12 cellular contexts compared by ENCODE assay signal in genomic region chr2:11750917-11751316, GRCh38. TPM values are rescaled to one million over a fixed set of nuclear protein-coding genes. Genes with fewer than 3 reads are reported as not detected.
DNase-seq lines count a peak whose midpoint lies in the region; ATAC-seq and TF ChIP-seq lines count a peak whose summit lies in the region.
"Had no signal": no experiment of that assay in that cellular context is flagged by ENCODE, and none has a peak within 500 bp of the region (broad histone marks: within the 10 kb centered on the region; RNA-seq: fewer than 3 reads in every experiment).

No MANE protein-coding gene starts in this region.

- no peak for TF ChIP-seq POLR2A in esophagus squamous epithelium (IDR thresholded peaks at IDR 0.05)

- no peak overlapping the region for H3K4me3 ChIP-seq in esophagus squamous epithelium
- H3K4me3 ChIP-seq: right atrium auricular region had no signal

- no peak for TF ChIP-seq CTCF in esophagus squamous epithelium (IDR thresholded peaks at IDR 0.05)

- no peaks in the 10 kb centered on the region for H3K36me3 ChIP-seq in esophagus squamous epithelium
- H3K36me3 ChIP-seq: right atrium auricular region had no signal

- peak; percentile 41 for DNase-seq in activated CD4-positive, alpha-beta T cell treated with anti-CD3 and anti-CD28 coated beads for 48 hours
- DNase-seq in activated CD4-positive, alpha-beta T cell treated with anti-CD3 and anti-CD28 coated beads for 4 hours = no peak
- no peak for DNase-seq in T-helper 17 cell
- no peak for DNase-seq in esophagus squamous epithelium (lab: John Stamatoyannopoulos, UW)
- no peak for DNase-seq in cerebellar nuclear complex (lab: John Stamatoyannopoulos, UW)
- no peak for DNase-seq in NCI-H226
- DNase-seq: effector CD8-positive, alpha-beta T cell; islet precursor cell; SIG-M5 had no signal

- no peaks in the 10 kb centered on the region for H3K9me3 Mint-ChIP-seq in stimulated activated naive CD8-positive, alpha-beta T cell treated with anti-CD3 and anti-CD28 coated beads, Interleukin-15, Interleukin-2, amounts not matched to agents 100 ng/mL and 50 ng/mL, for 24 hours

- WGBS in esophagus squamous epithelium, 2 donors = 36 to 49% methylated on average over 7 of the region's 7 CpGs

- H3K9me3 ChIP-seq in T-helper 17 cell (ENCODE audit: control insufficient read depth, low read length, poor library complexity, severe bottlenecking) (no peaks in the 10 kb centered on the region), esophagus squamous epithelium (no peaks in the 10 kb centered on the region)
- H3K9me3 ChIP-seq: right atrium auricular region had no signal

- peak overlapping the region; percentile 98 for H3K27ac Mint-ChIP-seq in T-helper 17 cell
- H3K27ac Mint-ChIP-seq in stimulated activated naive CD8-positive, alpha-beta T cell treated with anti-CD3 and anti-CD28 coated beads, Interleukin-15, Interleukin-2, amounts not matched to agents 100 ng/mL and 50 ng/mL, for 24 hours = peak overlapping the region; percentile 84

- no peaks in the 10 kb centered on the region for H3K27me3 ChIP-seq in esophagus squamous epithelium
- H3K27me3 ChIP-seq: right atrium auricular region had no signal

- intact Hi-C loops in esophagus squamous epithelium (cut with DNase I) = no loop called here

- peaks cover 26 to 86% (median 30%) of the 10 kb centered on the region in 3 donors for H3K4me1 ChIP-seq in esophagus squamous epithelium

- H3K36me3 Mint-ChIP-seq in T-helper 17 cell (ENCODE audit: low read depth) = no peaks in the 10 kb centered on the region
- H3K36me3 Mint-ChIP-seq in stimulated activated naive CD8-positive, alpha-beta T cell treated with anti-CD3 and anti-CD28 coated beads, Interleukin-15, Interleukin-2, amounts not matched to agents 100 ng/mL and 50 ng/mL, for 24 hours (ENCODE audit: low read depth) = peaks cover 7% of the 10 kb centered on the region

- H3K27me3 Mint-ChIP-seq in T-helper 17 cell = no peaks in the 10 kb centered on the region
- no peaks in the 10 kb centered on the region for H3K27me3 Mint-ChIP-seq in stimulated activated naive CD8-positive, alpha-beta T cell treated with anti-CD3 and anti-CD28 coated beads, Interleukin-15, Interleukin-2, amounts not matched to agents 100 ng/mL and 50 ng/mL, for 24 hours

- peaks cover 56% of the 10 kb centered on the region for H3K4me1 Mint-ChIP-seq in T-helper 17 cell
- peaks cover 91% of the 10 kb centered on the region for H3K4me1 Mint-ChIP-seq in stimulated activated naive CD8-positive, alpha-beta T cell treated with anti-CD3 and anti-CD28 coated beads, Interleukin-15, Interleukin-2, amounts not matched to agents 100 ng/mL and 50 ng/mL, for 24 hours (ENCODE audit: low read depth)

- peak overlapping the region; percentile 94 for H3K4me3 Mint-ChIP-seq in T-helper 17 cell
- H3K4me3 Mint-ChIP-seq in stimulated activated naive CD8-positive, alpha-beta T cell treated with anti-CD3 and anti-CD28 coated beads, Interleukin-15, Interleukin-2, amounts not matched to agents 100 ng/mL and 50 ng/mL, for 24 hours = peak overlapping the region; percentile 47

- H3K27ac ChIP-seq in esophagus squamous epithelium = peak overlapping the region in 3 of 4 donors; percentile 30 to 93 (median 71)

- ATAC-seq in T-helper 17 cell (peak; percentile 15), GM21526 (IDR thresholded peaks at IDR 0.05; ENCODE audit: low FRiP score, unreplicated experiment) (no peak)

RNA-seq across cellular contexts. Expression of gene LPIN1, which starts 4.5 kb away (rescaled TPM):
- total RNA-seq in T-helper 17 cell (10 to 100 TPM; 86.7 to 99.8 TPM), esophagus squamous epithelium (10 to 100 TPM; 16.9 to 80.9 (median 39.7) TPM)
